Comparison of ENCODE assay signal across 8 cellular contexts in the genomic region with DNA sequence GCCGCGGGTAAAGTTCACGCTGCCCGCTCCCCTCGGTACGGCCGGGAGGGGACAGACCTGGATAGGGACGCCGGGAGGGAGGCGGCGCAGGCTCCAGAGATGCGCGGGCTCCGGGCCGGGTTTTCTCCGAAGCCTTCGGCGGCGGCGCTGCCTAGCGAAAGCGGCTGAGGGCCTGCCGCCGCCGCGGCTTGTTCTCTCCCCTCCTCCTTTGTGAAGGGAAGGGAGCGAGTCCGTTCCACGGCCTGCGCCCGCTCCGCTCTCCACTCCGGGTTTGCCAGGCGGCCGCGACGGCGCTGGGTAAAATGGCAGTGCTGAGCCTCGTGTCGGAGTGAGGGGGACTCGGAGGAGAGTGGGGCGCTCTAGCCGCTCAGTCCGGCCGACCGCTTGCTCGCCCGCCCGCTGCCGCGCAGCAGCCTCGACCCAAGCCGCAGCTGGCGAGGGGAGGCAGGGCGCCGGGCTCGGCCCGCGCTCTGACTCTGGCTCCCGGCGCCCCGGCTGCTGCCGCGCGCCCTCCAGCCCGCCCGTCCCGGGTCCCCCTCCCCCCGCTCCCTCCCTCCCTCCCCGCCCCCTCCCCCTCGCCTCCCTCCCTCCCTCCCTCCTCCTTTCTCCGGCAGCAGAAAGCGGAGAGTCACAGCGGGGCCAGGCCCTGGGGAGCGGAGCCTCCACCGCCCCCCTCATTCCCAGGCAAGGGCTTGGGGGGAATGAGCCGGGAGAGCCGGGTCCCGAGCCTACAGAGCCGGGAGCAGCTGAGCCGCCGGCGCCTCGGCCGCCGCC. TPM values are rescaled to one million over a fixed set of nuclear protein-coding genes. Genes with fewer than 3 reads are reported as not detected.
DNase-seq lines count a peak whose midpoint lies in the region; ATAC-seq, FAIRE-seq and TF ChIP-seq lines count a peak whose summit lies in the region.

A gene (plus strand): TSS at position 599 of the 774 bp plus-strand sequence. CDS start 389 bp downstream, outside the sequence.

- TF ChIP-seq CTCF in AG10803 (conservative IDR thresholded peaks at IDR 0.05; ENCODE audit: low read length) (0 out of 2 replicates have a peak, but pooled peaks have one; percentile 0), kidney (IDR thresholded peaks at IDR 0.05; ENCODE audit: borderline replicate concordance, extremely low read depth, insufficient read depth) (peak; percentile 2)

- intact Hi-C loops in activated CD4-positive, alpha-beta T cell treated with anti-CD3 and anti-CD28 coated beads for 36 hours (cut with DNase I, micrococcal nuclease): loop anchor here in 1 of 2 experiments (1.0 to 10.0 kb wide), 5 partner anchors 115 to 1951 kb away; a partner anchor contains a TSS
- intact Hi-C loops in kidney (cut with DNase I): no loop called here

- peaks cover 31 to 43% of the 10 kb centered on the region in 2 donors for H3K4me1 ChIP-seq in kidney (ENCODE audit: control insufficient read depth in 1 of 2, insufficient read depth in 1 of 2, low read depth in 1 of 2, low read length in 2 of 2)

- DNase-seq in AG10803 (ENCODE audit: low read depth) (peak; percentile 98), NCI-H524 treated with DMSO at 0.1 percent for 48 hours (lab: John Stamatoyannopoulos, UW) (peak; percentile 65), cerebellum (ENCODE audit: low spot score) (peak; percentile 91), kidney (peak; percentile 99)
- DNase-seq in activated CD4-positive, alpha-beta T cell treated with anti-CD3 and anti-CD28 coated beads for 36 hours: peak; percentile 97
- peak; percentile 88 to 90 (median 88) for DNase-seq in stimulated activated CD4-positive, alpha-beta T cell treated with anti-CD3 and anti-CD28 coated beads, Interleukin-12 subunit alpha, Interleukin-12 subunit beta, amount 100 ng/mL, for 48 hours (ENCODE audit: low read depth in 2 of 3, low spot score in 1 of 3)

- peak within 1 kb of the TSS; percentile 59 to 80 for H3K9ac ChIP-seq in kidney (ENCODE audit: low read length in 2 of 2)

- H3K4me3 ChIP-seq in AG10803 (ENCODE audit: low read length): peak within 1 kb of the TSS; percentile 75
- peak within 1 kb of the TSS; percentile 65 to 66 for H3K4me3 ChIP-seq in kidney (ENCODE audit: low read length in 2 of 2)

- peak within 1 kb of the TSS; percentile 94 to 97 for H3K27ac ChIP-seq in kidney (ENCODE audit: low read depth in 2 of 2, low read length in 2 of 2)

- POLR2A ChIA-PET in activated CD4-positive, alpha-beta T cell treated with anti-CD3 and anti-CD28 coated beads for 36 hours (lab: Charles Lee): interaction anchor here (5.2 to 7.4 kb wide), 2 partner anchors 93 to 94 kb away, joined by 73 to 83 read pairs; a partner anchor contains a TSS

- peak; percentile 92 for TF ChIP-seq POLR2A in GM19193 (IDR thresholded peaks at IDR 0.05; ENCODE audit: extremely low read depth, insufficient read depth, insufficient read length)

- peak within 1 kb of the TSS; percentile 81 for H3K4me3 Mint-ChIP-seq in activated CD4-positive, alpha-beta T cell treated with anti-CD3 and anti-CD28 coated beads for 36 hours

- H3K36me3 Mint-ChIP-seq in activated CD4-positive, alpha-beta T cell treated with anti-CD3 and anti-CD28 coated beads for 36 hours (ENCODE audit: low read depth): no peaks in the 10 kb centered on the region

- H3K4me1 Mint-ChIP-seq in activated CD4-positive, alpha-beta T cell treated with anti-CD3 and anti-CD28 coated beads for 36 hours: peaks cover 30% of the 10 kb centered on the region

- H3K36me3 ChIP-seq in kidney (ENCODE audit: control insufficient read depth in 1 of 2, insufficient read depth in 2 of 2, low read length in 2 of 2): no peaks in the 10 kb centered on the region

- H3K27ac Mint-ChIP-seq in activated CD4-positive, alpha-beta T cell treated with anti-CD3 and anti-CD28 coated beads for 36 hours: peak within 1 kb of the TSS; percentile 91

- no peaks in the 10 kb centered on the region for H3K9me3 ChIP-seq in kidney (ENCODE audit: control insufficient read depth in 1 of 2, low read length in 2 of 2)

- no peaks in the 10 kb centered on the region for H3K9me3 Mint-ChIP-seq in activated CD4-positive, alpha-beta T cell treated with anti-CD3 and anti-CD28 coated beads for 36 hours (ENCODE audit: low read depth)

- H3K27me3 Mint-ChIP-seq in activated CD4-positive, alpha-beta T cell treated with anti-CD3 and anti-CD28 coated beads for 36 hours: no peaks in the 10 kb centered on the region

- no peak for FAIRE-seq in kidney (lab: Jason Lieb, UNC)

- peak; percentile 39 for ATAC-seq in HG03442 (IDR thresholded peaks at IDR 0.05; ENCODE audit: unreplicated experiment)
- peak; percentile 55 for ATAC-seq in activated CD4-positive, alpha-beta T cell treated with anti-CD3 and anti-CD28 coated beads for 36 hours

- CTCF ChIA-PET in activated CD4-positive, alpha-beta T cell treated with anti-CD3 and anti-CD28 coated beads for 36 hours (lab: Charles Lee): no interaction called here

RNA-seq across cellular contexts. Expression of the gene that starts here (rescaled TPM):
- 100 to 1,000 TPM in 1 of 2 experiments, 10 to 100 TPM in 1; 73.1 to 112 TPM for total RNA-seq in activated CD4-positive, alpha-beta T cell treated with anti-CD3 and anti-CD28 coated beads for 36 hours
- total RNA-seq in cerebellum: 39.1 TPM
- total RNA-seq in kidney: 71.7 TPM
- polyA plus RNA-seq in kidney (ENCODE audit: insufficient read depth, low read depth, low replicate concordance): 9.9 TPM

Comparison
In these comparisons a context has a peak if more than half of its experiments do, and no peak if none do; other contexts are left out.
1. Peak in every context shown above with its lines: DNase-seq, ATAC-seq, H3K4me3 ChIP-seq and H3K27ac ChIP-seq.